Comparison of ENCODE assay signal across 30 cellular contexts in genomic region chr14:31572955-31573354, GRCh38.
"Had no signal": no experiment of that assay in that cellular context is flagged by ENCODE, and none has a peak within 500 bp of the region (broad histone marks: within the 10 kb centered on the region; RNA-seq: fewer than 3 reads in every experiment).

No MANE protein-coding gene starts in this region.

- H3K27ac ChIP-seq: ascending aorta, cardiac muscle cell, RWPE1, SJCRH30 had no signal

- H3K27me3 Mint-ChIP-seq: activated B cell treated with CpG ODN at 0.5 μM for 24 hours; activated CD4-positive, alpha-beta T cell treated with anti-CD3 and anti-CD28 coated beads, Interleukin-2, amount 10 ng/mL, durations not matched to agents 24 days and 14 days; activated CD8-positive, alpha-beta memory T cell treated with anti-CD3 and anti-CD28 coated beads, Interleukin-2, amount 10 ng/mL, durations not matched to agents 7 days and 5 days; activated naive CD8-positive, alpha-beta T cell treated with anti-CD3 and anti-CD28 coated beads, Interleukin-2, amount 50 U/mL, for 24 hours; activated T-cell treated with anti-CD3 and anti-CD28 coated beads, Interleukin-2, amount 50 U/mL, for 24 hours had no signal

- H3K4me3 Mint-ChIP-seq: activated B cell treated with CpG ODN at 0.5 μM for 24 hours; activated CD4-positive, alpha-beta T cell treated with anti-CD3 and anti-CD28 coated beads, Interleukin-2, amount 10 ng/mL, durations not matched to agents 24 days and 14 days; activated CD8-positive, alpha-beta memory T cell treated with anti-CD3 and anti-CD28 coated beads, Interleukin-2, amount 10 ng/mL, durations not matched to agents 7 days and 5 days; activated naive CD8-positive, alpha-beta T cell treated with anti-CD3 and anti-CD28 coated beads, Interleukin-2, amount 50 U/mL, for 24 hours; activated T-cell treated with anti-CD3 and anti-CD28 coated beads, Interleukin-2, amount 50 U/mL, for 24 hours; activated T-helper 1 cell treated with anti-CD3 and anti-CD28 coated beads, Interleukin-12 subunit alpha, Interleukin-12 subunit beta, Interleukin-2, Interleukin-4 antibody, amounts not matched to agents 30 ng/mL and 10 ng/mL and 1 ng/mL, durations not matched to agents 14 hours and 24 hours and 36 hours had no signal

- DNase-seq: activated B cell treated with CpG ODN at 0.5 μM for 24 hours; activated CD4-positive, alpha-beta T cell treated with anti-CD3 and anti-CD28 coated beads for 1 hour; activated CD4-positive, alpha-beta T cell treated with anti-CD3 and anti-CD28 coated beads, Interleukin-2, amount 10 ng/mL, durations not matched to agents 24 days and 14 days; activated CD4-positive, alpha-beta T cell treated with anti-CD3 and anti-CD28 coated beads, Interleukin-2, amount 50 U/mL, for 48 hours; activated CD8-positive, alpha-beta memory T cell treated with anti-CD3 and anti-CD28 coated beads, Interleukin-2, amount 10 ng/mL, durations not matched to agents 7 days and 5 days; activated effector memory CD4-positive, alpha-beta T cell treated with Interleukin-2 at 50 U/mL for 16 hours; activated naive CD4-positive, alpha-beta T cell; activated naive CD8-positive, alpha-beta T cell treated with anti-CD3 and anti-CD28 coated beads, Interleukin-2, amount 50 U/mL, for 24 hours; activated T-cell treated with anti-CD3 and anti-CD28 coated beads, Interleukin-2, amount 50 U/mL, for 24 hours; amniotic stem cell; body of pancreas; MG63; MV-4-11; NCI-H1092 treated with DMSO at 0.1 percent for 48 hours; NCI-H1417 treated with DMSO at 0.1 percent for 48 hours; NCI-H1694; NCI-H2029; NCI-H2107; NCI-H345; NCI-H510A; NCI-H526 treated with DMSO at 0.1 percent for 48 hours; NCI-H82; Right ventricle myocardium superior; SJCRH30 had no signal

- H3K4me3 ChIP-seq: ascending aorta, body of pancreas, cardiac muscle cell, MG63, SJCRH30 had no signal

- H3K4me1 ChIP-seq: body of pancreas, SJCRH30 had no signal

- ATAC-seq: activated CD8-positive, alpha-beta memory T cell treated with anti-CD3 and anti-CD28 coated beads, Interleukin-2, amount 10 ng/mL, durations not matched to agents 7 days and 5 days; activated naive CD4-positive, alpha-beta T cell treated with anti-CD3 and anti-CD28 coated beads, Interleukin-2, amount 50 U/mL, for 72 hours; activated naive CD8-positive, alpha-beta T cell treated with anti-CD3 and anti-CD28 coated beads, Interleukin-2, amount 50 U/mL, for 24 hours; body of pancreas; SK-N-SH treated with all-trans-retinoic acid at 6 μM for 48 hours had no signal

- H3K36me3 ChIP-seq: ascending aorta, cardiac muscle cell, MG63 had no signal

- H3K27me3 ChIP-seq: ascending aorta, body of pancreas, cardiac muscle cell, MG63, SJCRH30 had no signal

- H3K9me3 Mint-ChIP-seq: activated B cell treated with CpG ODN at 0.5 μM for 24 hours; activated CD4-positive, alpha-beta T cell treated with anti-CD3 and anti-CD28 coated beads, Interleukin-2, amount 10 ng/mL, durations not matched to agents 24 days and 14 days; activated naive CD4-positive, alpha-beta T cell treated with anti-CD3 and anti-CD28 coated beads, Interleukin-2, amount 50 U/mL, for 72 hours; activated naive CD8-positive, alpha-beta T cell treated with anti-CD3 and anti-CD28 coated beads, Interleukin-2, amount 50 U/mL, for 24 hours; activated T-cell treated with anti-CD3 and anti-CD28 coated beads, Interleukin-2, amount 50 U/mL, for 24 hours; activated T-helper 1 cell treated with anti-CD3 and anti-CD28 coated beads, Interleukin-12 subunit alpha, Interleukin-12 subunit beta, Interleukin-2, Interleukin-4 antibody, amounts not matched to agents 30 ng/mL and 10 ng/mL and 1 ng/mL, durations not matched to agents 14 hours and 24 hours and 36 hours had no signal

- H3K27ac Mint-ChIP-seq: activated B cell treated with CpG ODN at 0.5 μM for 24 hours; activated CD4-positive, alpha-beta T cell treated with anti-CD3 and anti-CD28 coated beads, Interleukin-2, amount 10 ng/mL, durations not matched to agents 24 days and 14 days; activated CD8-positive, alpha-beta memory T cell treated with anti-CD3 and anti-CD28 coated beads, Interleukin-2, amount 10 ng/mL, durations not matched to agents 7 days and 5 days; activated naive CD4-positive, alpha-beta T cell treated with anti-CD3 and anti-CD28 coated beads, Interleukin-2, amount 50 U/mL, for 72 hours; activated naive CD8-positive, alpha-beta T cell treated with anti-CD3 and anti-CD28 coated beads, Interleukin-2, amount 50 U/mL, for 24 hours; activated T-cell treated with anti-CD3 and anti-CD28 coated beads, Interleukin-2, amount 50 U/mL, for 24 hours; activated T-helper 1 cell treated with anti-CD3 and anti-CD28 coated beads, Interleukin-12 subunit alpha, Interleukin-12 subunit beta, Interleukin-2, Interleukin-4 antibody, amounts not matched to agents 30 ng/mL and 10 ng/mL and 1 ng/mL, durations not matched to agents 14 hours and 24 hours and 36 hours had no signal

- H3K9me3 ChIP-seq: ascending aorta, body of pancreas, MG63, SJCRH30 had no signal
